Comparison of ENCODE assay signal across 17 cellular contexts in the genomic region with DNA sequence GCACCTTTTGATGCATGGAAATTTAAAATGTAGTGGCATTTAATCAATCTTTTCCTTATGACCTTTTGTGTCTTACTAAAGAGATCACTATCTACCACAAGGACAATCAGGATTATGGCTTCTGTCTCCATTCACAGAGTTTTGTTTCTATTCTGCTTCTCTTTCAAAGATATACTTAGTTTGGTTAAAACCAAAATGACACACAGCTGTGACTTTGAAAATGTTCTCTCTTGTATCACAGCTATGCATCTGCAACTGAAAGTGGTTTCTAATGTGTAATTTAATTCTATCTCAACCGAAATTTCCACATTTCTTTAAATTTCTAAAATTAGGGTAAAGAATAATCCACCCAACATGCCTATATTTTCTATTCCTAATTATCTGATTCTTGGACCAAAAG. TPM values are rescaled to one million over a fixed set of nuclear protein-coding genes. Genes with fewer than 3 reads are reported as not detected.
A peak's percentile ranks its signal among the peaks of the same experiment; 100 is the strongest.
DNase-seq lines count a peak whose midpoint lies in the region; ATAC-seq, FAIRE-seq and TF ChIP-seq lines count a peak whose summit lies in the region.
"Had no signal": no experiment of that assay in that cellular context is flagged by ENCODE, and none has a peak within 500 bp of the region (broad histone marks: within the 10 kb centered on the region; RNA-seq: fewer than 3 reads in every experiment).

No MANE protein-coding gene starts in this region.

- CTCF ChIA-PET in GM10248 (lab: Yijun Ruan, JAX): interaction anchor here (2.7 kb wide), 1 partner anchor 13 kb away, joined by 11 read pairs; no protein-coding TSS in a partner anchor

- no peak overlapping the region for H3K4me3 ChIP-seq in pancreas
- no peak overlapping the region for H3K4me3 ChIP-seq in sigmoid colon
- H3K4me3 ChIP-seq in foreskin fibroblast (ENCODE audit: low read depth in 1 of 2, low read length in 2 of 2): no peak overlapping the region
- H3K4me3 ChIP-seq: ascending aorta, Peyer's patch, suprapubic skin had no signal

- DNase-seq in GM10248 (ENCODE audit: extremely low spot score) (peak; percentile 25), pancreas (no peak), sigmoid colon (no peak), omental fat pad (ENCODE audit: low spot score) (no peak), foreskin fibroblast (no peak)
- DNase-seq: 8988T; activated CD8-positive, alpha-beta T cell treated with anti-CD3 and anti-CD28 coated beads, Interleukin-2, amount 10 ng/mL, durations not matched to agents 7 days and 5 days; activated effector memory CD4-positive, alpha-beta T cell treated with Interleukin-2 at 50 U/mL for 16 hours; DMS79; NCI-H69; Peyer's patch had no signal

- 79 to 89% methylated on average over 1 of the region's 1 CpG for WGBS in pancreas, 2 donors
- WGBS in sigmoid colon, 2 donors: 78 to 85% methylated on average over 1 of the region's 1 CpG

- FAIRE-seq in pancreas (lab: Jason Lieb, UNC): no peak

- H3K27me3 ChIP-seq in pancreas (no peaks in the 10 kb centered on the region), sigmoid colon (no peaks in the 10 kb centered on the region)
- H3K27me3 ChIP-seq: ascending aorta, Peyer's patch, suprapubic skin had no signal

- H3K36me3 ChIP-seq in pancreas (peaks cover 0 to 20% (median 0%) of the 10 kb centered on the region in 3 donors), sigmoid colon (peaks cover 7 to 90% (median 13%) of the 10 kb centered on the region in 4 donors)

- TF ChIP-seq EP300 in sigmoid colon (IDR thresholded peaks at IDR 0.05): no peak

- no peak for TF ChIP-seq POLR2A in sigmoid colon (IDR thresholded peaks at IDR 0.05)

- ATAC-seq in GM19372 (IDR thresholded peaks at IDR 0.05; ENCODE audit: low read depth, unreplicated experiment) (peak; percentile 72), HG02571 (IDR thresholded peaks at IDR 0.05; ENCODE audit: unreplicated experiment) (peak; percentile 82), HG03280 (IDR thresholded peaks at IDR 0.05; ENCODE audit: unreplicated experiment) (peak; percentile 74), pancreas (no peak), omental fat pad (ENCODE audit: low FRiP score) (no peak)
- ATAC-seq: activated CD8-positive, alpha-beta T cell treated with anti-CD3 and anti-CD28 coated beads, Interleukin-2, amount 10 ng/mL, durations not matched to agents 7 days and 5 days; natural killer cell treated with Interleukin-12 subunit alpha and Interleukin-12 subunit beta and Interleukin-15 and Interleukin-18, amount 100 ng/mL, for 72 hours had no signal

- H3K4me1 ChIP-seq in pancreas: no peaks in the 10 kb centered on the region
- no peaks in the 10 kb centered on the region for H3K4me1 ChIP-seq in sigmoid colon
- H3K4me1 ChIP-seq: ascending aorta, Peyer's patch, suprapubic skin had no signal

- no peak overlapping the region for H3K27ac ChIP-seq in pancreas
- no peak overlapping the region for H3K27ac ChIP-seq in sigmoid colon
- H3K27ac ChIP-seq: ascending aorta, Peyer's patch, suprapubic skin had no signal

- H3K9me3 ChIP-seq in pancreas (no peaks in the 10 kb centered on the region), sigmoid colon (no peaks in the 10 kb centered on the region)
- H3K9me3 ChIP-seq: ascending aorta, Peyer's patch, suprapubic skin had no signal

- POLR2A ChIA-PET in GM10248 (lab: Yijun Ruan, JAX): no interaction called here

- intact Hi-C loops in pancreas (cut with DNase I) (no loop called here), sigmoid colon (cut with DNase I) (no loop called here)

- TF ChIP-seq CTCF in GM10248 (IDR thresholded peaks at IDR 0.05; ENCODE audit: control extremely low read depth, extremely low read depth, low read depth, missing control alignments) (no peak), pancreas (IDR thresholded peaks at IDR 0.05) (no peak), sigmoid colon (IDR thresholded peaks at IDR 0.05) (no peak), omental fat pad (IDR thresholded peaks at IDR 0.05) (no peak), foreskin fibroblast (IDR thresholded peaks at IDR 0.05; ENCODE audit: low read depth, low read length) (no peak)

RNA-seq across cellular contexts. Expression of a gene that starts 27.7 kb away (rescaled TPM):
- total RNA-seq in pancreas (10 to 100 TPM in 4 of 6 donors, 1 to 10 TPM in 2; 7.3 to 17.5 (median 13.3) TPM), sigmoid colon (10 to 100 TPM; 24.4 to 43.9 (median 29.9) TPM), omental fat pad (10 to 100 TPM; 10.2 to 20.5 (median 18.3) TPM)
- polyA plus RNA-seq in pancreas (1 to 10 TPM; 2.3 to 9.7 TPM), sigmoid colon (1 to 10 TPM; 1.8 to 6.4 (median 3.5) TPM)

Comparison
In these comparisons a context has a peak if more than half of its experiments do, and no peak if none do; other contexts are left out.
1. ATAC-seq: peak in GM19372 (single experiment), HG02571 (single experiment) and HG03280 (single experiment); none in pancreas (0 of 4) and omental fat pad (single experiment).